ENCODE assay signal across 28 cellular contexts in the genomic region with DNA sequence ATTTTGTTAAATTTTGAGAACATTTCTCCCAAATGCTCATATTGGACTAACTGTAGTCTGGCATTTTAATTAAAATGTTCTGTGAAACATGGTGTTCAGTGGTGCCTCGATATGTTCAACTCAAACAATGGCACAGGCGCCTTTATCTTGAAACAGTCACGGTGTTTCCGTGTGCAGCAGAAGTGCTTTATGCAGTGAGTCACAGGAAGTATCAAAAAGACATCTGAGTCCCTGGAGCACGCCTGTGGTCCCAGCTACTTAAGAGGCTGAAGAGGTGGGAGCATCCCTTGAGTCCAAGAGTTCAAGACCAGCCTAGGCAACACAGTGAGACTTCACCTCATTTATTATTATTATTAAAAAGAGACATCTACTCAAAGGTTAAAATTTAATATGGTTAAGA. TPM values are rescaled to one million over a fixed set of nuclear protein-coding genes. Genes with fewer than 3 reads are reported as not detected.
"Had no signal": no experiment of that assay in that cellular context is flagged by ENCODE, and none has a peak within 500 bp of the region (broad histone marks: within the 10 kb centered on the region; RNA-seq: fewer than 3 reads in every experiment).

No MANE protein-coding gene starts in this region.

- H3K9me3 ChIP-seq: heart left ventricle, right atrium auricular region, stomach, suprapubic skin, tibial artery, upper lobe of right lung had no signal

- H3K27ac ChIP-seq: foreskin keratinocyte, heart left ventricle, neural progenitor cell, right atrium auricular region, stomach, suprapubic skin, tibial artery, upper lobe of right lung had no signal

- DNase-seq: activated B cell treated with CpG ODN at 0.5 μM for 24 hours; activated CD4-positive, alpha-beta T cell treated with anti-CD3 and anti-CD28 coated beads for 36 hours; activated CD4-positive, alpha-beta T cell treated with anti-CD3 and anti-CD28 coated beads, Interleukin-2, amount 50 U/mL, for 4 hours; activated naive CD4-positive, alpha-beta T cell; activated T-cell treated with anti-CD3 and anti-CD28 coated beads for 4 hours; activated T-cell treated with anti-CD3 and anti-CD28 coated beads, Interleukin-2, amount 50 U/mL, for 72 hours; caudate nucleus; cortex of kidney; foreskin keratinocyte; heart left ventricle; hypothalamus; immature natural killer cell; mesenchymal stem cell; naive thymus-derived CD8-positive, alpha-beta T cell; stimulated activated CD4-positive, alpha-beta T cell treated with anti-CD3 and anti-CD28 coated beads, Interleukin-1b, Interleukin-23, amount 100 ng/mL, for 48 hours; stimulated activated CD4-positive, alpha-beta T cell treated with anti-CD3 and anti-CD28 coated beads, Interleukin-4, amount 100 ng/mL, for 4 hours; stimulated activated CD8-positive, alpha-beta memory T cell treated with anti-CD3 and anti-CD28 coated beads, Interleukin-4, amount 100 ng/mL, for 48 hours; stimulated activated naive B cell treated with anti-CD40 and anti-IgM and Interleukin-4, amounts not matched to agents 10 μg/mL and 1 μg/mL and 100 μg/mL, for 72 hours; stomach; tibial artery; upper lobe of right lung had no signal

- H3K36me3 ChIP-seq: heart left ventricle, neural progenitor cell, right atrium auricular region, stomach, suprapubic skin, tibial artery, upper lobe of right lung had no signal

- H3K27me3 ChIP-seq: foreskin keratinocyte, heart left ventricle, neural progenitor cell, right atrium auricular region, stomach, suprapubic skin, tibial artery, upper lobe of right lung had no signal

- ATAC-seq: activated CD4-positive, alpha-beta T cell treated with anti-CD3 and anti-CD28 coated beads for 36 hours; activated naive CD4-positive, alpha-beta T cell treated with anti-CD3 and anti-CD28 coated beads, Interleukin-2, amount 50 U/mL, for 72 hours; activated T-cell treated with anti-CD3 and anti-CD28 coated beads, Interleukin-2, amount 50 U/mL, for 72 hours; foreskin keratinocyte; heart left ventricle; naive thymus-derived CD8-positive, alpha-beta T cell; stimulated activated naive B cell treated with anti-CD40 and anti-IgM and Interleukin-4, amounts not matched to agents 10 μg/mL and 1 μg/mL and 100 μg/mL, for 72 hours; upper lobe of right lung had no signal

- H3K9ac ChIP-seq: neural progenitor cell had no signal

- H3K4me1 ChIP-seq: foreskin keratinocyte, heart left ventricle, neural progenitor cell, right atrium auricular region, stomach, suprapubic skin, tibial artery, upper lobe of right lung had no signal

- H2AFZ ChIP-seq: neural progenitor cell had no signal

- H3K4me3 ChIP-seq: heart left ventricle, neural progenitor cell, right atrium auricular region, smooth muscle cell, stomach, suprapubic skin, tibial artery, upper lobe of right lung had no signal

- H3K4me2 ChIP-seq: neural progenitor cell, smooth muscle cell had no signal

RNA-seq across cellular contexts. Expression of gene GREM2, which starts 52.2 kb away (rescaled TPM):
- total RNA-seq: activated B cell treated with CpG ODN at 0.5 μM for 24 hours; endothelial cell of umbilical vein; foreskin keratinocyte; naive thymus-derived CD8-positive, alpha-beta T cell; pulmonary artery endothelial cell; right atrium auricular region had no signal
- polyA plus RNA-seq: endothelial cell of umbilical vein, foreskin keratinocyte, heart left ventricle had no signal
